1 cellular context compared by ENCODE assay signal in the genomic region with DNA sequence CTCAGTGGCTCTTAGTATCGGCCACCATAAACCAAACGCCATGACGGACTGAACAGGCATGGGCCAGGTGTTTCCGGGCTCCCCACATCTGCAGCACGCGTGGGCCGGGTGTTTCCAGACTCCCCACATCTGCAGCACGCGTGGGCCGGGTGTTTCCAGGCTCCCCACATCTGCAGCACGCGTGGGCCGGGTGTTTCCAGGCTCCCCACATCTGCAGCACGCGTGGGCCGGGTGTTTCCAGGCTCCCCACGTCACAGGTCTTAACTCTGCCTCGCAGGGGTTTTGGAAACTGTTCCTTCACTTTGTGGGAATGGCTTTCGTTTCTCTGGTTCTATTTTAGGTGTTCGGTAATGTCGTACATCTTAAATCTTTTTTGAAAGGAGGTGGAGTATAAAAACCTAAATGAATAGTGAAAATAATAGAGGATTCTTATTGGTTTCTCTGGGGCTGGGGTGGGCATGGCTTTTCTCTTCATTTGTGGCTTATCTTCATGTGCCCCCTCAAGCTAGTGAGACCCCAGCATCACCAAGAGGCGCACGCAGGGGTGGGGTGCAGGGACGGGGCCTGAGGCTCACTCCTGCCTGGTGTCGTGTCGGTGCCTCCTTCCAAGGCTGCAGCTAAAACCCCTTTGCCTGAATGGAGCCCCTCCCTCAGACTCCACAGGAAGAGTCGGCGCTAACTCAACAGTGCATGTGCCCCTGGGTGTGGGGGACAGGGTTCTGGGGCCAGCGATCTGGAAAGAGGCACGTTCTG.
TF ChIP-seq lines count a peak whose summit lies in the region.

No MANE protein-coding gene starts in this region.

TF ChIP-seq in K562, 482 proteins besides CTCF, POLR2A, EP300 and RAD21 (continued from another document):
- TF ChIP-seq NR0B1 (IDR thresholded peaks at IDR 0.05; ENCODE audit: partially characterized antibody) = no peak
- no peak for TF ChIP-seq ZNF717 (CRISPR knock-in tag; IDR thresholded peaks at IDR 0.05)
